ENCODE assay signal across 8 cellular contexts in genomic region chr2:70992945-70993688, GRCh38. TPM values are rescaled to one million over a fixed set of nuclear protein-coding genes. Genes with fewer than 3 reads are reported as not detected.
A peak's percentile ranks its signal among the peaks of the same experiment; 100 is the strongest.
DNase-seq lines count a peak whose midpoint lies in the region; ATAC-seq and TF ChIP-seq lines count a peak whose summit lies in the region.

No MANE protein-coding gene starts in this region.

- peak; percentile 55 for DNase-seq in activated CD8-positive, alpha-beta memory T cell treated with anti-CD3 and anti-CD28 coated beads for 24 hours
- no peak for DNase-seq in activated CD8-positive, alpha-beta memory T cell treated with anti-CD3 and anti-CD28 coated beads, Interleukin-2, amount 50 U/mL, for 4 hours
- DNase-seq in WTC11 (ENCODE audit: low spot score) (no peak), hepatocyte (ENCODE audit: low spot score) (peak; percentile 1), medulla oblongata (ENCODE audit: extremely low spot score) (no peak), NCI-H2171 (lab: John Stamatoyannopoulos, UW) (no peak), 8988T (no peak)

- H3K4me1 ChIP-seq in hepatocyte (ENCODE audit: insufficient read depth) (peaks cover 12% of the 10 kb centered on the region), subcutaneous abdominal adipose tissue (ENCODE audit: control insufficient read depth in 5 of 5, insufficient read depth in 5 of 5, low read length in 5 of 5) (peaks cover 12 to 34% (median 27%) of the 10 kb centered on the region in 5 donors)

- peak overlapping the region; percentile 88 to 99 (median 95) for H3K9ac ChIP-seq in subcutaneous abdominal adipose tissue (ENCODE audit: low read length in 5 of 5)

- H3K4me3 ChIP-seq in hepatocyte, result no peak overlapping the region
- peak overlapping the region; percentile 87 to 94 (median 91) for H3K4me3 ChIP-seq in subcutaneous abdominal adipose tissue (ENCODE audit: low read depth in 1 of 5, low read length in 5 of 5)

- POLR2A ChIA-PET in WTC11 (lab: Charles Lee), result no interaction called here

- H3K4me2 ChIP-seq in hepatocyte, result peak overlapping the region; percentile 99

- H3K27ac ChIP-seq in hepatocyte (no peak overlapping the region), subcutaneous abdominal adipose tissue (ENCODE audit: low read depth, low read length) (peak overlapping the region; percentile 42)

- H3K27me3 ChIP-seq in hepatocyte (no peaks in the 10 kb centered on the region), subcutaneous abdominal adipose tissue (ENCODE audit: control insufficient read depth in 5 of 5, insufficient read depth in 4 of 5, low read length in 5 of 5) (no peaks in the 10 kb centered on the region)

- CTCF ChIA-PET in WTC11 (lab: Charles Lee), result no interaction called here

- no peaks in the 10 kb centered on the region for H3K9me2 ChIP-seq in hepatocyte (replicated peaks; ENCODE audit: insufficient read depth)

- no peak for ATAC-seq in WTC11

- H3K36me3 Mint-ChIP-seq in WTC11, result peaks cover 8% of the 10 kb centered on the region

- H3K4me1 Mint-ChIP-seq in WTC11, result peaks cover 17% of the 10 kb centered on the region

- peaks cover 24% of the 10 kb centered on the region for H3K79me2 ChIP-seq in hepatocyte

- no peak for TF ChIP-seq CTCF in WTC11 (IDR thresholded peaks at IDR 0.05)
- no peak for TF ChIP-seq CTCF in hepatocyte (IDR thresholded peaks at IDR 0.05; ENCODE audit: poor library complexity)

- no peaks in the 10 kb centered on the region for H3K36me3 ChIP-seq in hepatocyte (replicated peaks; ENCODE audit: insufficient read depth, low read depth)
- peaks cover 5 to 39% (median 38%) of the 10 kb centered on the region in 5 donors for H3K36me3 ChIP-seq in subcutaneous abdominal adipose tissue (ENCODE audit: control insufficient read depth in 5 of 5, insufficient read depth in 5 of 5, low read length in 5 of 5)

- H3K27me3 Mint-ChIP-seq in WTC11 (ENCODE audit: low read depth), result peaks cover 14% of the 10 kb centered on the region

- no peaks in the 10 kb centered on the region for H3K9me3 Mint-ChIP-seq in WTC11

- peaks cover 12% of the 10 kb centered on the region for H4K20me1 ChIP-seq in hepatocyte (ENCODE audit: insufficient read depth, poor library complexity, severe bottlenecking)

- no peak overlapping the region for H3K27ac Mint-ChIP-seq in WTC11

- H3K4me3 Mint-ChIP-seq in WTC11, result peak overlapping the region; percentile 89

- H2AFZ ChIP-seq in hepatocyte, result no peak overlapping the region

- H3K9me3 ChIP-seq in hepatocyte (ENCODE audit: low read depth) (no peaks in the 10 kb centered on the region), subcutaneous abdominal adipose tissue (ENCODE audit: control insufficient read depth in 5 of 5, low read length in 5 of 5) (no peaks in the 10 kb centered on the region)

- whole genome bisulfite sequencing in hepatocyte (ENCODE audit: low lambda C conversion rate, missing lambda C conversion rate), result 95% methylated on average over 11 of the region's 11 CpGs

TF ChIP-seq in WTC11, 78 proteins besides CTCF, POLR2A, EP300 and RAD21 (continues in another document):
- TF ChIP-seq E2F5 (CRISPR knock-in tag; IDR thresholded peaks at IDR 0.05), result no peak
- TF ChIP-seq ZNF121 (CRISPR knock-in tag; IDR thresholded peaks at IDR 0.05), result no peak
- TF ChIP-seq ZBTB21 (CRISPR knock-in tag; IDR thresholded peaks at IDR 0.05; ENCODE audit: borderline replicate concordance), result no peak
- TF ChIP-seq ZNF512 (CRISPR knock-in tag; IDR thresholded peaks at IDR 0.05; ENCODE audit: borderline replicate concordance), result no peak
- no peak for TF ChIP-seq TP53 (CRISPR knock-in tag; IDR thresholded peaks at IDR 0.05)
- no peak for TF ChIP-seq HMGXB4 (CRISPR knock-in tag; IDR thresholded peaks at IDR 0.05)
- no peak for TF ChIP-seq ZNF281 (CRISPR knock-in tag; IDR thresholded peaks at IDR 0.05)
- TF ChIP-seq ZNF138 (CRISPR knock-in tag; conservative IDR thresholded peaks at IDR 0.05), result no peak
- TF ChIP-seq PRRX2 (CRISPR knock-in tag; IDR thresholded peaks at IDR 0.05), result no peak
- TF ChIP-seq FOXJ3 (CRISPR knock-in tag; IDR thresholded peaks at IDR 0.05; ENCODE audit: borderline replicate concordance), result no peak

RNA-seq across cellular contexts. Expression of gene TEX261, which starts 1.6 kb away (rescaled TPM):
- total RNA-seq in WTC11 (2021) (15.2 to 18.3 TPM (median 17.0 TPM) in 3 replicates), hepatocyte (62.6 and 81.0 TPM in 2 replicates)
- polyA plus RNA-seq in hepatocyte, result 39.5 and 41.5 TPM in 2 replicates

RNA-seq across cellular contexts. Expression of gene ANKRD53, which starts 14.7 kb away (rescaled TPM):
- total RNA-seq in WTC11 (2021) (0.39 to 0.81 TPM (median 0.80 TPM) in 3 replicates), hepatocyte (0.48 and 0.97 TPM in 2 replicates)
- 3.4 and 4.7 TPM in 2 replicates for polyA plus RNA-seq in hepatocyte

RNA-seq across cellular contexts. Expression of gene ATP6V1B1, which starts 57.4 kb away (rescaled TPM):
- total RNA-seq in WTC11 (2021), result not detected in 3 replicates
- 0.84 and 1.7 TPM in 2 replicates for total RNA-seq in hepatocyte
- polyA plus RNA-seq in hepatocyte, result 2.9 and 4.0 TPM in 2 replicates

Comparison
In these comparisons a context has a peak if more than half of its experiments do, and no peak if none do; other contexts are left out.
1. DNase-seq: peak in activated CD8-positive, alpha-beta memory T cell treated with anti-CD3 and anti-CD28 coated beads for 24 hours (single experiment) and hepatocyte (single experiment); none in activated CD8-positive, alpha-beta memory T cell treated with anti-CD3 and anti-CD28 coated beads, Interleukin-2, amount 50 U/mL, for 4 hours (single experiment), WTC11 (single experiment), medulla oblongata (single experiment), NCI-H2171 (single experiment) and 8988T (single experiment).